ENCODE assay signal across 10 cellular contexts in the genomic region with DNA sequence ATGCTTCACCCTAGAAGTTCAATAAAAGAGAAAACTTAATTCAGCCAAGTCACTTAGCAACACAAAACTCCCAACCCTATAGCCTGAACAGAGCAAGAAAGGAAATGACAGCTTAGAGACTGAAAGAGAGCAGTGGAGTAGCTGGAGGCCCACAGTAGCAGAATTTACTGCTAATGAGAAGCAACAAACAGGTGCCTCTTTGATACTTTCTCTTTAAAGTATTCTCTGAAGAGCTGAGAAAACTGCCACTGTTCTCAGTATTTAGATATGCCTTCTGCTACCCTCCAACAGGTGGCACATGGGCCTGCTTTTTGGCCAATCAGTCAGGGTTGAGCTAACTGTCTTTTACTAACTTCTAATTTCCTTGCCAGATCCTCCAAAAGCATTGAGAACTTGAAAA.
DNase-seq lines count a peak whose midpoint lies in the region; ATAC-seq lines count a peak whose summit lies in the region.
"Had no signal": no experiment of that assay in that cellular context is flagged by ENCODE, and none has a peak within 500 bp of the region (broad histone marks: within the 10 kb centered on the region; RNA-seq: fewer than 3 reads in every experiment).

No MANE protein-coding gene starts in this region.

- no peaks in the 10 kb centered on the region for H3K27me3 Mint-ChIP-seq in CD4-positive, CD25-positive, alpha-beta regulatory T cell
- peaks cover 0 to 27% of the 10 kb centered on the region in 2 donors for H3K27me3 Mint-ChIP-seq in T-cell

- H3K27ac ChIP-seq in CD4-positive, CD25-positive, alpha-beta regulatory T cell (ENCODE audit: insufficient read depth, low read length, poor library complexity, severe bottlenecking), result no peak overlapping the region

- peak in 2 of 3 donors; percentile 14 to 50 for DNase-seq in CD4-positive, CD25-positive, alpha-beta regulatory T cell
- DNase-seq in T-cell (peak in 25 of 34 experiments; percentile 0 to 46 (median 15)), mucosa of gallbladder (ENCODE audit: low spot score) (no peak), NCI-H82 treated with DMSO at 0.1 percent for 48 hours (lab: John Stamatoyannopoulos, UW; ENCODE audit: unreplicated experiment) (no peak), HuH-7 (ENCODE audit: low spot score) (no peak), NCI-H2227 treated with DMSO at 0.1 percent for 48 hours (lab: John Stamatoyannopoulos, UW) (no peak)
- DNase-seq: activated CD4-positive, alpha-beta T cell treated with anti-CD3 and anti-CD28 coated beads, Interleukin-2, amount 50 U/mL, for 1 hour; cerebellar nuclear complex had no signal

- CTCF ChIA-PET in T-cell (lab: Charles Lee), result interaction anchor here (1.0 to 1.8 kb wide), 6 partner anchors 16 to 46 kb away, joined by 3 to 8 read pairs (median 6); no protein-coding TSS in a partner anchor

- H3K27me3 ChIP-seq in CD4-positive, CD25-positive, alpha-beta regulatory T cell (ENCODE audit: control insufficient read depth, insufficient read depth, low read length), result no peaks in the 10 kb centered on the region

- H3K27ac Mint-ChIP-seq in CD4-positive, CD25-positive, alpha-beta regulatory T cell, result no peak overlapping the region
- H3K27ac Mint-ChIP-seq in T-cell, result peak overlapping the region; percentile 36 to 70

- H3K9me3 ChIP-seq in CD4-positive, CD25-positive, alpha-beta regulatory T cell (ENCODE audit: control insufficient read depth in 2 of 2, low read length in 2 of 2), result no peaks in the 10 kb centered on the region

- POLR2A ChIA-PET in T-cell (lab: Charles Lee), result interaction anchor here in 1 of 2 donors (0.7 kb wide), 1 partner anchor 25 kb away, joined by 5 read pairs; no protein-coding TSS in a partner anchor

- H3K4me3 Mint-ChIP-seq in CD4-positive, CD25-positive, alpha-beta regulatory T cell, result no peak overlapping the region
- H3K4me3 Mint-ChIP-seq in T-cell, result no peak overlapping the region

- H3K36me3 ChIP-seq in CD4-positive, CD25-positive, alpha-beta regulatory T cell (ENCODE audit: control insufficient read depth, insufficient read depth, low read length), result no peaks in the 10 kb centered on the region

- H3K4me3 ChIP-seq in CD4-positive, CD25-positive, alpha-beta regulatory T cell (ENCODE audit: low read depth, low read length), result no peak overlapping the region

- peaks cover 0 to 1% (median 0%) of the 10 kb centered on the region in 7 donors for H3K9me3 Mint-ChIP-seq in CD4-positive, CD25-positive, alpha-beta regulatory T cell
- no peaks in the 10 kb centered on the region for H3K9me3 Mint-ChIP-seq in T-cell

- no peaks in the 10 kb centered on the region for H3K4me1 ChIP-seq in CD4-positive, CD25-positive, alpha-beta regulatory T cell (ENCODE audit: control insufficient read depth, insufficient read depth, low read length, poor library complexity, severe bottlenecking)

- peaks cover 0 to 12% (median 4%) of the 10 kb centered on the region in 4 donors for H3K4me1 Mint-ChIP-seq in CD4-positive, CD25-positive, alpha-beta regulatory T cell
- H3K4me1 Mint-ChIP-seq in T-cell, result peaks cover 45 to 59% (median 50%) of the 10 kb centered on the region in 3 donors

- ATAC-seq in CD4-positive, CD25-positive, alpha-beta regulatory T cell (ENCODE audit: low read depth in 2 of 2), result peak in 1 of 2 donors; percentile 28
- peak; percentile 67 for ATAC-seq in GM18861 (IDR thresholded peaks at IDR 0.05; ENCODE audit: unreplicated experiment)
- ATAC-seq in HG02798 (IDR thresholded peaks at IDR 0.05; ENCODE audit: poor library complexity, unreplicated experiment), result peak; percentile 87
- ATAC-seq in T-cell (replicated peaks in 1 of 4), result peak; percentile 54 to 90 (median 56)

- H3K36me3 Mint-ChIP-seq in CD4-positive, CD25-positive, alpha-beta regulatory T cell, result no peaks in the 10 kb centered on the region
- H3K36me3 Mint-ChIP-seq in T-cell, result no peaks in the 10 kb centered on the region

Comparison
In these comparisons a context has a peak if more than half of its experiments do, and no peak if none do; other contexts are left out.
1. DNase-seq: peak in CD4-positive, CD25-positive, alpha-beta regulatory T cell (2 of 3) and T-cell (25 of 34); none in mucosa of gallbladder (single experiment), NCI-H82 treated with DMSO at 0.1 percent for 48 hours (single experiment), HuH-7 (single experiment) and NCI-H2227 treated with DMSO at 0.1 percent for 48 hours (single experiment).
2. H3K27ac Mint-ChIP-seq: peak in T-cell (2 of 2); none in CD4-positive, CD25-positive, alpha-beta regulatory T cell (0 of 3).